ENCODE assay signal across 22 cellular contexts in genomic region chr10:17092986-17093803, GRCh38.
"Had no signal": no experiment of that assay in that cellular context is flagged by ENCODE, and none has a peak within 500 bp of the region (broad histone marks: within the 10 kb centered on the region; RNA-seq: fewer than 3 reads in every experiment).

No MANE protein-coding gene starts in this region.

- H3K36me3 ChIP-seq: ascending aorta, breast epithelium, neural progenitor cell, upper lobe of right lung had no signal

- H3K9ac ChIP-seq: neural progenitor cell had no signal

- H3K4me1 ChIP-seq: breast epithelium, neural progenitor cell, upper lobe of right lung had no signal

- H3K4me3 ChIP-seq: ascending aorta, breast epithelium, neural progenitor cell, upper lobe of right lung had no signal

- H2AFZ ChIP-seq: neural progenitor cell had no signal

- DNase-seq: activated B cell treated with CpG ODN at 0.5 μM for 24 hours; activated CD4-positive, alpha-beta memory T cell treated with anti-CD3 and anti-CD28 coated beads, Interleukin-2, amount 10 ng/mL, durations not matched to agents 7 days and 5 days; activated CD4-positive, alpha-beta T cell treated with anti-CD3 and anti-CD28 coated beads for 48 hours; activated effector memory CD4-positive, alpha-beta T cell treated with anti-CD3 and anti-CD28 coated beads, Interleukin-2, amount 50 U/mL, for 16 hours; activated naive CD4-positive, alpha-beta T cell treated with anti-CD3 and anti-CD28 coated beads, Interleukin-2, amount 50 U/mL, for 16 hours; activated T-cell treated with anti-CD3 and anti-CD28 coated beads, Interleukin-2, amount 50 U/mL, for 4 hours; cerebellar nuclear complex; cortex of kidney; effector CD8-positive, alpha-beta T cell; foreskin melanocyte; kidney; posterior cingulate gyrus; stimulated activated CD4-positive, alpha-beta T cell treated with anti-CD3 and anti-CD28 coated beads, Interleukin-12 subunit alpha, Interleukin-12 subunit beta, amount 100 ng/mL, for 4 hours; stimulated activated CD4-positive, alpha-beta T cell treated with anti-CD3 and anti-CD28 coated beads, Interleukin-1b, Interleukin-23, amount 100 ng/mL, for 48 hours; stimulated activated CD8-positive, alpha-beta memory T cell treated with anti-CD3 and anti-CD28 coated beads, Interleukin-4, amount 100 ng/mL, for 48 hours; stimulated activated naive CD4-positive, alpha-beta T cell; upper lobe of right lung had no signal

- H3K9me3 ChIP-seq: ascending aorta, breast epithelium, upper lobe of right lung had no signal

- ATAC-seq: activated T-cell treated with anti-CD3 and anti-CD28 coated beads, Interleukin-2, amount 50 U/mL, for 4 hours; left lobe of liver had no signal

- H3K4me2 ChIP-seq: neural progenitor cell had no signal

- H3K27ac ChIP-seq: ascending aorta, breast epithelium, epithelial cell of prostate, neural progenitor cell, upper lobe of right lung had no signal

- H3K27me3 ChIP-seq: ascending aorta, breast epithelium, neural progenitor cell, upper lobe of right lung had no signal

- FAIRE-seq: kidney had no signal
